In the genomic region with DNA sequence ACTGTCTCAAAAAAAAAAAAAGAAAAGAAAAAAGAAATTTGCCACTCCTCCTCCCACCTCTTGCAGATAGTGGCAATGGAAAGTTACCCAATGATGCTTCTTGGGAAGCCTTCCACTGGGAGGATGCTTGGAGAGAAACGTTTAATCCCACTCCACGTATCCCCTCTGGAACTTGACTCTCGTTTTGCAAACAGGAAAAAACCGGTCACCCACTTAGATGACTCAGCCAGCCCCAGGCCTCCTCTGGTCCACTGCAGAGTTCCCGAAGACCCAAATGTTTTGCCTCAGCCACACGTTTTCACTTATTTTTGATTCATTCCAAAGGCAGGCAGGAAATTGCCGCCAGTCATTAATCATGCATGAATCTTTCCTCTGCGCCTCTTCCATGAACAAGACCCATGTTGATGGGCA, we compare ENCODE assay signal across 15 cellular contexts. TPM values are rescaled to one million over a fixed set of nuclear protein-coding genes. Genes with fewer than 3 reads are reported as not detected.
A peak's percentile ranks its signal among the peaks of the same experiment; 100 is the strongest.
DNase-seq lines count a peak whose midpoint lies in the region; FAIRE-seq and TF ChIP-seq lines count a peak whose summit lies in the region.
"Had no signal": no experiment of that assay in that cellular context is flagged by ENCODE, and none has a peak within 500 bp of the region (broad histone marks: within the 10 kb centered on the region; RNA-seq: fewer than 3 reads in every experiment).

No MANE protein-coding gene starts in this region.

- H3K27me3 ChIP-seq in astrocyte (ENCODE audit: insufficient read depth, low read length) = no peaks in the 10 kb centered on the region
- H3K27me3 ChIP-seq in ovary = no peaks in the 10 kb centered on the region
- H3K27me3 ChIP-seq: body of pancreas, heart right ventricle, testis had no signal

- peaks cover 7% of the 10 kb centered on the region for H3K4me1 Mint-ChIP-seq in astrocyte (ENCODE audit: low read depth, unreplicated experiment)

- H3K4me3 ChIP-seq in astrocyte (ENCODE audit: insufficient read depth, low read depth, low read length) (no peak overlapping the region), ovary (no peak overlapping the region)
- H3K4me3 ChIP-seq: body of pancreas, heart right ventricle, testis had no signal

- peak overlapping the region; percentile 36 for H3K27ac Mint-ChIP-seq in astrocyte (ENCODE audit: unreplicated experiment)

- DNase-seq in DMS53 (lab: John Stamatoyannopoulos, UW) (peak; percentile 9), DMS53 treated with DMSO at 0.1 percent for 48 hours (lab: John Stamatoyannopoulos, UW; ENCODE audit: unreplicated experiment) (no peak), astrocyte (ENCODE audit: low read depth) (peak; percentile 93), foreskin melanocyte (peak; percentile 43), urothelium cell line (ENCODE audit: low spot score) (peak; percentile 73), ovary (no peak), NCI-H510A (lab: John Stamatoyannopoulos, UW) (no peak), NOMO-1 treated with dmso at 0.1 percent for 144 hours (lab: John Stamatoyannopoulos, UW; ENCODE audit: unreplicated experiment) (no peak)
- DNase-seq: body of pancreas; heart right ventricle; naive B cell; NCI-H2081; stimulated activated CD4-positive, alpha-beta T cell treated with anti-CD3 and anti-CD28 coated beads, Interleukin-2, amount 100 ng/mL, for 48 hours; testis had no signal

- H3K9ac ChIP-seq in astrocyte (ENCODE audit: low read length) = peak overlapping the region; percentile 47

- peak overlapping the region; percentile 60 for H3K4me2 ChIP-seq in astrocyte (ENCODE audit: low read length)

- intact Hi-C loops in ovary (cut with DNase I) = loop anchor here in 1 of 4 donors (5.0 kb wide), 1 partner anchor 1622 kb away; no protein-coding TSS in a partner anchor

- no peaks in the 10 kb centered on the region for H3K9me3 Mint-ChIP-seq in astrocyte (ENCODE audit: unreplicated experiment)
- H3K9me3 Mint-ChIP-seq: naive B cell had no signal

- peak overlapping the region; percentile 23 for H3K4me3 Mint-ChIP-seq in astrocyte (ENCODE audit: unreplicated experiment)
- H3K4me3 Mint-ChIP-seq: naive B cell had no signal

- no peaks in the 10 kb centered on the region for H4K20me1 ChIP-seq in astrocyte (ENCODE audit: insufficient read depth, low read length)

- peak overlapping the region; percentile 73 for H2AFZ ChIP-seq in astrocyte (ENCODE audit: low read depth, low read length)

- FAIRE-seq in astrocyte (lab: Jason Lieb, UNC) (peak; percentile 75), urothelium cell line (lab: Jason Lieb, UNC) (no peak)

- no peak for TF ChIP-seq EP300 in ovary (IDR thresholded peaks at IDR 0.05)

- peak overlapping the region; percentile 75 for H3K27ac ChIP-seq in astrocyte (ENCODE audit: low read depth, low read length)
- H3K27ac ChIP-seq in ovary = no peak overlapping the region
- H3K27ac ChIP-seq: 22Rv1, body of pancreas, heart right ventricle, testis had no signal

- H3K79me2 ChIP-seq in astrocyte (ENCODE audit: insufficient read depth, low read length) = no peaks in the 10 kb centered on the region

- H3K36me3 Mint-ChIP-seq in astrocyte (ENCODE audit: low read depth, unreplicated experiment) = no peaks in the 10 kb centered on the region
- H3K36me3 Mint-ChIP-seq: naive B cell had no signal

- TF ChIP-seq CTCF in astrocyte (IDR thresholded peaks at IDR 0.05; ENCODE audit: insufficient read depth, low read depth, low read length) (no peak), ovary (IDR thresholded peaks at IDR 0.05) (no peak)

- WGBS in ovary, 3 donors = 48 to 66% (median 61%) methylated on average over 8 of the region's 8 CpGs

- H3K27me3 Mint-ChIP-seq in astrocyte (ENCODE audit: low read depth, unreplicated experiment) = no peaks in the 10 kb centered on the region
- H3K27me3 Mint-ChIP-seq: naive B cell had no signal

- H3K9me3 ChIP-seq in astrocyte (ENCODE audit: insufficient read depth, low read depth, low read length) (no peaks in the 10 kb centered on the region), ovary (no peaks in the 10 kb centered on the region)
- H3K9me3 ChIP-seq: body of pancreas, heart right ventricle, testis had no signal

- no peak for TF ChIP-seq POLR2A in ovary (IDR thresholded peaks at IDR 0.05)

- H3K36me3 ChIP-seq in astrocyte (ENCODE audit: insufficient read depth, low read length) (no peaks in the 10 kb centered on the region), ovary (no peaks in the 10 kb centered on the region)
- H3K36me3 ChIP-seq: heart right ventricle had no signal

- H3K4me1 ChIP-seq in astrocyte (ENCODE audit: insufficient read depth, low read length) (peaks cover 10% of the 10 kb centered on the region), ovary (ENCODE audit: insufficient read depth) (no peaks in the 10 kb centered on the region)
- H3K4me1 ChIP-seq: body of pancreas, heart right ventricle, testis had no signal

RNA-seq across cellular contexts. Expression of a gene that starts 9.3 kb away (rescaled TPM):
- total RNA-seq in astrocyte (not detected in 2 replicates), ovary (under 1 TPM in 2 of 7 donors, not detected in 5; 0.20 to 0.60 TPM)
- polyA plus RNA-seq in ovary = under 1 TPM; 0.19 to 0.52 TPM
- total RNA-seq: body of pancreas, heart right ventricle had no signal
- polyA plus RNA-seq: heart right ventricle had no signal

RNA-seq across cellular contexts. Expression of a gene that starts 13.9 kb away (rescaled TPM):
- total RNA-seq in astrocyte (7.8 and 10.3 TPM in 2 replicates), ovary (10 to 100 TPM in 2 of 7 donors, 1 to 10 TPM in 5; 4.7 to 13.4 (median 8.7) TPM)
- polyA plus RNA-seq in ovary = 10 to 100 TPM in 1 of 2 donors, 1 to 10 TPM in 1; 6.5 to 19.3 TPM

RNA-seq across cellular contexts. Expression of a gene that starts 20.8 kb away (rescaled TPM):
- total RNA-seq in astrocyte (11.3 and 14.8 TPM in 2 replicates), ovary (10 to 100 TPM; 11.4 to 37.9 (median 26.8) TPM)
- 10 to 100 TPM in 1 of 2 donors, 1 to 10 TPM in 1; 7.8 to 17.1 TPM for polyA plus RNA-seq in ovary

RNA-seq across cellular contexts. Expression of a gene that starts 40.0 kb away (rescaled TPM):
- total RNA-seq in astrocyte = 165 and 173 TPM in 2 replicates
- total RNA-seq in ovary = 10 to 100 TPM; 23.4 to 94.2 (median 74.8) TPM
- 10 to 100 TPM; 21.1 to 99.3 TPM for polyA plus RNA-seq in ovary

Comparison
In these comparisons a context has a peak if more than half of its experiments do, and no peak if none do; other contexts are left out.
1. DNase-seq: peak in DMS53 (single experiment), astrocyte (single experiment), foreskin melanocyte (single experiment) and urothelium cell line (single experiment); none in DMS53 treated with DMSO at 0.1 percent for 48 hours (single experiment), ovary (0 of 5), NCI-H510A (single experiment) and NOMO-1 treated with dmso at 0.1 percent for 144 hours (single experiment).